In the genomic region with DNA sequence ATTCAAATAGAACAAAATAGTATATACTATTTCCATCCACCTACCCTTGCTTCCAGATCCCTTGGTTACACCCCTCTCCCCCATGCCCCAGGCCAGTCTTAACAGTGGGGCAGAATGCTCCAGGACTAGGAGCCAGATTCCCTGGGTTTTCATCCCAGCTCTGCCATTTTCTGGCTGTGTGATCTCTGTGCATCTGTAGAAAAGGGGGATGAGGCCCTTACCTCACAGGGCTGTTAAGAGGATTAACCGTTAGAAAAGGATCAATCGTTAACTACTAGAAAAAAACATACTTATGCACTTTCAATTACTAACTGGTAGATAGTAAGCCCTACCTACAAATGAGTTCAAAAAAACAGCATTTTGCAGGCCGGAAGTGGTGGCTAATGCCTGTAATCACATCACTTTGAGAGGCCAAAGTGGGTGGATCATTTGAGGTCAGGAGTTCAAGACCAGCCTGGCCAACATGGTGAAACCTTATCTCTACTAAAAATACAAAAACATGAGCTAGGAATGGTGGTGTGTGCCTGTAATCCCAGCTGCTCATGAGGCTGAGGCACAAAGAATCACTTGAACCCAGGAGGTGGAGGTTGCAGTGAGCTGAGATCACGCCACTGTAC, we compare ENCODE assay signal across 19 cellular contexts. TPM values are rescaled to one million over a fixed set of nuclear protein-coding genes. Genes with fewer than 3 reads are reported as not detected.
DNase-seq lines count a peak whose midpoint lies in the region; ATAC-seq and TF ChIP-seq lines count a peak whose summit lies in the region.
"Had no signal": no experiment of that assay in that cellular context is flagged by ENCODE, and none has a peak within 500 bp of the region (broad histone marks: within the 10 kb centered on the region; RNA-seq: fewer than 3 reads in every experiment).

No MANE protein-coding gene starts in this region.

- CTCF ChIA-PET in CD8-positive, alpha-beta T cell (lab: Charles Lee), result interaction anchor here (0.8 to 2.6 kb wide), 2 partner anchors 13 to 17 kb away, joined by 4 to 10 read pairs; no protein-coding TSS in a partner anchor
- CTCF ChIA-PET in Panc1 (lab: Charles Lee), result no interaction called here

- no peaks in the 10 kb centered on the region for H3K4me1 ChIP-seq in CD8-positive, alpha-beta T cell (ENCODE audit: insufficient read depth, low read length)
- H3K4me1 ChIP-seq in Panc1 (ENCODE audit: control insufficient read depth, insufficient read depth, low read length) (no peaks in the 10 kb centered on the region), endodermal cell (ENCODE audit: control insufficient read depth, insufficient read depth, low read length) (no peaks in the 10 kb centered on the region), mesendoderm (ENCODE audit: control insufficient read depth, low read depth, low read length) (no peaks in the 10 kb centered on the region)
- H3K4me1 ChIP-seq: colonic mucosa, stomach had no signal

- peaks cover 16% of the 10 kb centered on the region for H3K4me1 Mint-ChIP-seq in CD8-positive, alpha-beta T cell (ENCODE audit: low read depth)
- H3K4me1 Mint-ChIP-seq in endodermal cell, result peaks cover 13% of the 10 kb centered on the region

- TF ChIP-seq CTCF in CD8-positive, alpha-beta T cell (IDR thresholded peaks at IDR 0.05), result no peak
- TF ChIP-seq CTCF in Panc1 (IDR thresholded peaks at IDR 0.05) (no peak), endodermal cell (conservative IDR thresholded peaks at IDR 0.05) (no peak)

- ATAC-seq in CD8-positive, alpha-beta T cell, result no peak
- ATAC-seq in Panc1 (0 out of 2 replicates have a peak, but pooled peaks have one; percentile 38), GM21390 (IDR thresholded peaks at IDR 0.05; ENCODE audit: unreplicated experiment) (no peak), HG02973 (IDR thresholded peaks at IDR 0.05; ENCODE audit: unreplicated experiment) (no peak)
- ATAC-seq: GM12878; naive thymus-derived CD4-positive, alpha-beta T cell had no signal

- in situ Hi-C loops in Panc1 (cut with HindIII; ENCODE audit: low pct_unique_long_range_greater_than_20kb, low sequenced_read_pairs), result no loop called here

- no peaks in the 10 kb centered on the region for H3K79me2 ChIP-seq in mesendoderm (ENCODE audit: control insufficient read depth, insufficient read depth, low read length)

- no peaks in the 10 kb centered on the region for H3K9me3 ChIP-seq in CD8-positive, alpha-beta T cell (ENCODE audit: low read length)
- H3K9me3 ChIP-seq in Panc1 (ENCODE audit: control insufficient read depth, insufficient read depth, low read depth, low read length) (no peaks in the 10 kb centered on the region), endodermal cell (ENCODE audit: control insufficient read depth, low read length) (no peaks in the 10 kb centered on the region)
- H3K9me3 ChIP-seq: colonic mucosa, stomach, tibial nerve had no signal

- H3K9me3 Mint-ChIP-seq in CD8-positive, alpha-beta T cell, result no peaks in the 10 kb centered on the region
- H3K9me3 Mint-ChIP-seq in endodermal cell, result no peaks in the 10 kb centered on the region
- H3K9me3 Mint-ChIP-seq: CD4-positive, CD25-positive, alpha-beta regulatory T cell; naive thymus-derived CD4-positive, alpha-beta T cell had no signal

- no peak for DNase-seq in CD8-positive, alpha-beta T cell
- DNase-seq in EH (ENCODE audit: low read depth), result peak; percentile 35
- DNase-seq in Panc1 (ENCODE audit: low read depth, low spot score), result no peak
- no peak for DNase-seq in endodermal cell
- DNase-seq in HK-2 (ENCODE audit: unreplicated experiment), result no peak
- no peak for DNase-seq in mesendoderm
- DNase-seq: colonic mucosa; HCEC 1CT; mesenchymal stem cell; naive thymus-derived CD4-positive, alpha-beta T cell; NCI-H1105 treated with DMSO at 0.1 percent for 48 hours; NCI-H2081 treated with DMSO at 0.1 percent for 48 hours; stomach; T1000 had no signal

- H3K27ac ChIP-seq in CD8-positive, alpha-beta T cell (ENCODE audit: low read depth, low read length), result no peak overlapping the region
- H3K27ac ChIP-seq in Panc1 (ENCODE audit: low read length) (no peak overlapping the region), endodermal cell (ENCODE audit: low read depth, low read length) (no peak overlapping the region), mesendoderm (ENCODE audit: low read depth, low read length) (no peak overlapping the region)
- H3K27ac ChIP-seq: colonic mucosa, stomach, tibial nerve had no signal

- no peak overlapping the region for H3K56ac ChIP-seq in mesendoderm (ENCODE audit: low read length)

- no peak overlapping the region for H2BK15ac ChIP-seq in mesendoderm (replicated peaks; ENCODE audit: low read depth)

- 87 to 91% methylated on average over 3 to 4 of the region's 4 CpGs for WGBS in endodermal cell (ENCODE audit: insufficient coverage in 1 of 2, insufficient read length in 1 of 2), 2 experiments
- WGBS in mesendoderm (ENCODE audit: extremely low coverage, insufficient coverage, low lambda C conversion rate), result no CpG with 5 or more reads among the region's 4 CpGs

- no peak overlapping the region for H3K4ac ChIP-seq in mesendoderm (ENCODE audit: low read depth, low read length)

- no peaks in the 10 kb centered on the region for H3K36me3 Mint-ChIP-seq in CD8-positive, alpha-beta T cell
- peaks cover 4% of the 10 kb centered on the region for H3K36me3 Mint-ChIP-seq in endodermal cell (ENCODE audit: low read depth)
- H3K36me3 Mint-ChIP-seq: CD4-positive, CD25-positive, alpha-beta regulatory T cell; naive thymus-derived CD4-positive, alpha-beta T cell had no signal

- H3K4me3 ChIP-seq in CD8-positive, alpha-beta T cell (ENCODE audit: low read depth, low read length), result no peak overlapping the region
- H3K4me3 ChIP-seq in Panc1 (ENCODE audit: low read depth in 2 of 2, low read length in 2 of 2), result no peak overlapping the region
- H3K4me3 ChIP-seq in endodermal cell (ENCODE audit: low read length), result no peak overlapping the region
- H3K4me3 ChIP-seq in mesendoderm (ENCODE audit: low read length), result no peak overlapping the region
- H3K4me3 ChIP-seq: colonic mucosa, GM12878, stomach, tibial nerve had no signal

- no peaks in the 10 kb centered on the region for H3K27me3 Mint-ChIP-seq in CD8-positive, alpha-beta T cell (ENCODE audit: low read depth)
- H3K27me3 Mint-ChIP-seq in endodermal cell (ENCODE audit: insufficient read depth), result no peaks in the 10 kb centered on the region
- H3K27me3 Mint-ChIP-seq: CD4-positive, CD25-positive, alpha-beta regulatory T cell; naive thymus-derived CD4-positive, alpha-beta T cell had no signal

- H2BK120ac ChIP-seq in mesendoderm (ENCODE audit: low read depth, low read length), result no peak overlapping the region

- POLR2A ChIA-PET in CD8-positive, alpha-beta T cell (lab: Charles Lee), result interaction anchor here (0.6 kb wide), 1 partner anchor 58 kb away, joined by 3 read pairs; no protein-coding TSS in a partner anchor
- POLR2A ChIA-PET in Panc1 (lab: Charles Lee), result no interaction called here

- no peak overlapping the region for H4K5ac ChIP-seq in mesendoderm (ENCODE audit: low read length)

- H3K9ac ChIP-seq in endodermal cell (ENCODE audit: extremely low read depth, low read length, poor library complexity, severe bottlenecking) (no peak overlapping the region), mesendoderm (ENCODE audit: low read length) (no peak overlapping the region)

- H3K4me2 ChIP-seq in mesendoderm (ENCODE audit: low read length), result no peak overlapping the region

- H3K27me3 ChIP-seq in CD8-positive, alpha-beta T cell (ENCODE audit: insufficient read depth, low read length), result no peaks in the 10 kb centered on the region
- H3K27me3 ChIP-seq in Panc1 (ENCODE audit: control insufficient read depth, insufficient read depth, low read length), result no peaks in the 10 kb centered on the region
- H3K27me3 ChIP-seq in endodermal cell (ENCODE audit: control insufficient read depth, insufficient read depth, low read length, poor library complexity, severe bottlenecking), result no peaks in the 10 kb centered on the region
- H3K27me3 ChIP-seq in mesendoderm (ENCODE audit: insufficient read depth, low read length, poor library complexity), result no peaks in the 10 kb centered on the region
- H3K27me3 ChIP-seq: colonic mucosa, stomach, tibial nerve had no signal

- no peak overlapping the region for H2AK5ac ChIP-seq in mesendoderm (ENCODE audit: low read length)

- no peak overlapping the region for H4K8ac ChIP-seq in mesendoderm (ENCODE audit: low read depth, low read length)

- H3K79me1 ChIP-seq in mesendoderm (ENCODE audit: low read length), result no peaks in the 10 kb centered on the region

- intact Hi-C loops in CD8-positive, alpha-beta T cell (cut with DNase I, micrococcal nuclease), result no loop called here
- intact Hi-C loops in Panc1 (cut with micrococcal nuclease; ENCODE audit: unreplicated experiment), result no loop called here

- no peaks in the 10 kb centered on the region for H3K36me3 ChIP-seq in CD8-positive, alpha-beta T cell (ENCODE audit: insufficient read depth, low read length)
- H3K36me3 ChIP-seq in Panc1 (ENCODE audit: control insufficient read depth, insufficient read depth, low read length) (no peaks in the 10 kb centered on the region), endodermal cell (ENCODE audit: control insufficient read depth, insufficient read depth, low read length) (peaks cover 7% of the 10 kb centered on the region), mesendoderm (ENCODE audit: control insufficient read depth, insufficient read depth, low read length) (no peaks in the 10 kb centered on the region)
- H3K36me3 ChIP-seq: colonic mucosa, tibial nerve had no signal

- H3K27ac Mint-ChIP-seq in CD8-positive, alpha-beta T cell, result peak overlapping the region; percentile 52
- H3K27ac Mint-ChIP-seq in endodermal cell, result peak overlapping the region; percentile 57

- H3K23ac ChIP-seq in mesendoderm (ENCODE audit: low read length), result no peak overlapping the region

- no TSS peak for BruUV-seq in Panc1 (replicated peaks; lab: Mats Ljungman, UMichigan)

- no peak overlapping the region for H3K18ac ChIP-seq in mesendoderm (ENCODE audit: low read length)

- H3K4me3 Mint-ChIP-seq in CD8-positive, alpha-beta T cell, result no peak overlapping the region
- no peak overlapping the region for H3K4me3 Mint-ChIP-seq in endodermal cell
- H3K4me3 Mint-ChIP-seq: CD4-positive, CD25-positive, alpha-beta regulatory T cell had no signal

- H2BK5ac ChIP-seq in mesendoderm (ENCODE audit: low read length), result no peak overlapping the region

RNA-seq across cellular contexts. Expression of a gene that starts 11.7 kb away (rescaled TPM):
- 10 to 100 TPM in 1 of 2 experiments, 1 to 10 TPM in 1; 9.5 to 11.0 TPM for total RNA-seq in CD8-positive, alpha-beta T cell
- 1.9 TPM for total RNA-seq in Panc1 (2021; ENCODE audit: unreplicated experiment)
- 0.30 TPM for polyA plus RNA-seq in Panc1 (2012; ENCODE audit: insufficient read length)
- total RNA-seq in endodermal cell, result 10 to 100 TPM in 1 of 2 donors, 1 to 10 TPM in 1; 9.3 to 12.2 TPM
- 3.8 TPM for polyA plus RNA-seq in endodermal cell (2013, experiment 1 of 2)
- polyA plus RNA-seq in endodermal cell (2013, experiment 2 of 2), result 3.8 TPM
- 2.6 TPM for polyA plus RNA-seq in mesendoderm (2013, experiment 1 of 2)
- 2.4 TPM for polyA plus RNA-seq in mesendoderm (2013, experiment 2 of 2)
